4 cellular contexts compared by ENCODE assay signal in genomic region chr4:116320859-116321258, GRCh38.
"Had no signal": no experiment of that assay in that cellular context is flagged by ENCODE, and none has a peak within 500 bp of the region (broad histone marks: within the 10 kb centered on the region; RNA-seq: fewer than 3 reads in every experiment).

No MANE protein-coding gene starts in this region.

- H3K27ac ChIP-seq: HL-60 had no signal

- DNase-seq: H9, HCEC 1CT had no signal

- H3K4me3 ChIP-seq: GM23338 had no signal

- H3K4me2 ChIP-seq: GM23338 had no signal

- H2AFZ ChIP-seq: GM23338 had no signal
